In genomic region chr12:109777544-109777943, GRCh38 we compare ENCODE assay signal across 8 cellular contexts. TPM values are rescaled to one million over a fixed set of nuclear protein-coding genes. Genes with fewer than 3 reads are reported as not detected.
DNase-seq lines count a peak whose midpoint lies in the region; ATAC-seq and TF ChIP-seq lines count a peak whose summit lies in the region.

No MANE protein-coding gene starts in this region.

- H3K4me1 Mint-ChIP-seq in CD4-positive, alpha-beta T cell (ENCODE audit: low read depth) = peaks cover 6% of the 10 kb centered on the region

- no peak overlapping the region for H3K9ac ChIP-seq in GM23248

- 23 to 30% methylated on average over 5 of the region's 5 CpGs for WGBS in GM23248 (ENCODE audit: low coverage in 1 of 2, low lambda C conversion rate in 2 of 2, missing lambda C conversion rate in 2 of 2), 2 experiments

- no peaks in the 10 kb centered on the region for H3K9me3 ChIP-seq in CD4-positive, alpha-beta T cell (ENCODE audit: control insufficient read depth, low read length)
- H3K9me3 ChIP-seq in GM23248 (ENCODE audit: low read depth) = no peaks in the 10 kb centered on the region

- no peaks in the 10 kb centered on the region for H3K27me3 Mint-ChIP-seq in CD4-positive, alpha-beta T cell

- H3K36me3 Mint-ChIP-seq in CD4-positive, alpha-beta T cell (ENCODE audit: low read depth) = no peaks in the 10 kb centered on the region

- H3F3A ChIP-seq in GM23248 (ENCODE audit: insufficient read depth) = no peaks in the 10 kb centered on the region

- intact Hi-C loops in CD4-positive, alpha-beta T cell (cut with DNase I, micrococcal nuclease) = no loop called here

- peak overlapping the region; percentile 40 for H3K4me3 Mint-ChIP-seq in CD4-positive, alpha-beta T cell

- no peaks in the 10 kb centered on the region for H3K4me1 ChIP-seq in GM23248 (ENCODE audit: insufficient read depth)

- no peaks in the 10 kb centered on the region for H3K79me2 ChIP-seq in GM23248 (ENCODE audit: insufficient read depth)

- no peak overlapping the region for H3K4me2 ChIP-seq in GM23248 (ENCODE audit: unreplicated experiment)

- H3K4me3 ChIP-seq in GM23248 (no peak overlapping the region), brain microvascular endothelial cell (ENCODE audit: low read depth, low read length) (no peak overlapping the region)

- no peaks in the 10 kb centered on the region for H4K20me1 ChIP-seq in GM23248 (ENCODE audit: insufficient read depth)

- no peaks in the 10 kb centered on the region for H3K9me2 ChIP-seq in GM23248 (ENCODE audit: insufficient read depth)

- POLR2A ChIA-PET in CD4-positive, alpha-beta T cell (lab: Charles Lee) = no interaction called here

- CTCF ChIA-PET in CD4-positive, alpha-beta T cell (lab: Charles Lee) = no interaction called here

- ATAC-seq in CD4-positive, alpha-beta T cell (ENCODE audit: poor library complexity) = peak; percentile 67
- ATAC-seq in GM21529 (IDR thresholded peaks at IDR 0.05; ENCODE audit: unreplicated experiment) = no peak

- H3K27ac ChIP-seq in CD4-positive, alpha-beta T cell (ENCODE audit: low read depth, low read length) = no peak overlapping the region
- H3K27ac ChIP-seq in GM23248 (no peak overlapping the region), brain microvascular endothelial cell (no peak overlapping the region)

- in situ Hi-C loops in GM23248 (cut with MboI) = loop anchor here (10.0 kb wide), 2 partner anchors 173 to 263 kb away; no protein-coding TSS in a partner anchor
- in situ Hi-C loops in brain microvascular endothelial cell (cut with HindIII; ENCODE audit: low pct_ligation_motif_present, low sequenced_read_pairs) = no loop called here

- no peaks in the 10 kb centered on the region for H3K9me3 Mint-ChIP-seq in CD4-positive, alpha-beta T cell

- peak in 6 of 10 experiments; percentile 7 to 25 (median 9) for DNase-seq in CD4-positive, alpha-beta T cell
- DNase-seq in GM23248 (peak; percentile 40), brain microvascular endothelial cell (peak; percentile 21), NCI-H2107 treated with DMSO at 0.1 percent for 48 hours (lab: John Stamatoyannopoulos, UW; ENCODE audit: unreplicated experiment) (no peak)
- DNase-seq in stimulated activated CD4-positive, alpha-beta T cell treated with anti-CD3 and anti-CD28 coated beads, Interleukin-15, amount 100 ng/mL, for 48 hours (ENCODE audit: low read depth in 2 of 2) = peak; percentile 27 to 39
- DNase-seq in effector CD8-positive, alpha-beta T cell (lab: John Stamatoyannopoulos, UW) = no peak

- H3K36me3 ChIP-seq in GM23248 (ENCODE audit: low read depth) (no peaks in the 10 kb centered on the region), brain microvascular endothelial cell (replicated peaks) (no peaks in the 10 kb centered on the region)

- H3K27ac Mint-ChIP-seq in CD4-positive, alpha-beta T cell = no peak overlapping the region

- H2AFZ ChIP-seq in GM23248 = no peak overlapping the region

- TF ChIP-seq CTCF in CD4-positive, alpha-beta T cell (IDR thresholded peaks at IDR 0.05) = no peak
- no peak for TF ChIP-seq CTCF in brain microvascular endothelial cell (IDR thresholded peaks at IDR 0.05; ENCODE audit: low read depth, low read length, missing control alignments)

- no peaks in the 10 kb centered on the region for H3K27me3 ChIP-seq in CD4-positive, alpha-beta T cell (ENCODE audit: control insufficient read depth, insufficient read depth, low read length)
- H3K27me3 ChIP-seq in GM23248 (replicated peaks; ENCODE audit: insufficient read depth) (no peaks in the 10 kb centered on the region), brain microvascular endothelial cell (replicated peaks) (no peaks in the 10 kb centered on the region)

TF ChIP-seq in PFSK-1, 5 proteins besides CTCF, POLR2A, EP300 and RAD21:
- TF ChIP-seq SIN3A (IDR thresholded peaks at IDR 0.05; ENCODE audit: borderline replicate concordance, insufficient read depth, low read length) = no peak
- TF ChIP-seq POLR2AphosphoS5 (IDR thresholded peaks at IDR 0.05; ENCODE audit: low read depth, low read length) = 0 out of 2 replicates have a peak, but pooled peaks have one; percentile 14
TF ChIP-seq in PFSK-1: peak in this region for 1.

RNA-seq across cellular contexts. Expression of gene TRPV4, which starts 55.7 kb away (rescaled TPM):
- not detected for total RNA-seq in CD4-positive, alpha-beta T cell
- total RNA-seq in GM23248 (2014; rRNA removed; shearing (Covaris generic)) = 0.65 and 1.6 TPM in 2 replicates
- 2.6 and 2.9 TPM in 2 replicates for polyA plus RNA-seq in GM23248 (2016; fragmentation: Nextera tagmentation; extraction: Ambion mirVana)
- not detected for polyA plus RNA-seq in PFSK-1 (2012; ENCODE audit: insufficient read length, low read depth)

Comparison
In these comparisons a context has a peak if more than half of its experiments do, and no peak if none do; other contexts are left out.
1. DNase-seq: peak in CD4-positive, alpha-beta T cell (6 of 10), GM23248 (single experiment), brain microvascular endothelial cell (single experiment) and stimulated activated CD4-positive, alpha-beta T cell treated with anti-CD3 and anti-CD28 coated beads, Interleukin-15, amount 100 ng/mL, for 48 hours (2 of 2); none in NCI-H2107 treated with DMSO at 0.1 percent for 48 hours (single experiment) and effector CD8-positive, alpha-beta T cell (single experiment).